In the genomic region with DNA sequence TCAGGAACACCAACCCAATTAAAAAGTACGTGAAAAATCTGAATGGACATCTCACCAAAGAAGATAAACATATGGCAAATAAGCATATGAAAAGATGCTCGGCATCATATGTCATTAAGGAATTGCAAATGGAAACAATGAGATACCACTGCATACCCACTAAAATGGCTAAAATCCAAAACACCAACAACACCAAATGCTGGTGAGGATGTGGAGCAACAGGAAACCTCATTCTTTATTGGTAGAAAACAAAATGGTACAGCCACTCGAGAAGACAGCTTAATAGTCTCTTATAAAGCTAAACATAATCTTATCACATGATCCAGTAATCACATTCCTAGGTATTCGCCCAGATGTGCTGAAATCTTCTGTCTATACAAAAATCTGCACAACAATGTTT, we compare ENCODE assay signal across 23 cellular contexts. TPM values are rescaled to one million over a fixed set of nuclear protein-coding genes. Genes with fewer than 3 reads are reported as not detected.
DNase-seq lines count a peak whose midpoint lies in the region; ATAC-seq, FAIRE-seq and TF ChIP-seq lines count a peak whose summit lies in the region.
"Had no signal": no experiment of that assay in that cellular context is flagged by ENCODE, and none has a peak within 500 bp of the region (broad histone marks: within the 10 kb centered on the region; RNA-seq: fewer than 3 reads in every experiment).

No MANE protein-coding gene starts in this region.

- H3K9me3 ChIP-seq in GM12878 (replicated peaks; ENCODE audit: control insufficient read depth, insufficient read depth, low read length) (no peaks in the 10 kb centered on the region), H1 (ENCODE audit: insufficient read depth in 2 of 2, low read depth in 1 of 2, low read length in 1 of 2) (no peaks in the 10 kb centered on the region; a peak in 1 of 4 replicates), neuronal stem cell (replicated peaks in 1 of 2; ENCODE audit: control insufficient read depth in 2 of 2, insufficient read depth in 1 of 2, low read depth in 1 of 2, low read length in 2 of 2) (peaks cover 0 to 10% of the 10 kb centered on the region in 2 donors)
- H3K9me3 ChIP-seq: BE2C had no signal

- ATAC-seq in GM12878, result no peak

- H3K14ac ChIP-seq in H1 (ENCODE audit: insufficient read length) (no peak overlapping the region), neuronal stem cell (ENCODE audit: low read length) (no peak overlapping the region)

- H2AK5ac ChIP-seq in H1 (ENCODE audit: low read depth, low read length), result no peak overlapping the region
- no peak overlapping the region for H2AK5ac ChIP-seq in neuronal stem cell (ENCODE audit: low read depth, low read length)

- whole genome bisulfite sequencing in GM12878 (ENCODE audit: insufficient coverage, insufficient replicate concordance, low lambda C conversion rate, missing lambda C conversion rate), result 95% methylated on average over 4 of the region's 4 CpGs
- 93% methylated on average over 4 of the region's 4 CpGs; no CpG with 5 or more reads in 1 of the 2 experiments for WGBS in H1 (ENCODE audit: extremely low coverage in 1 of 2, insufficient coverage in 1 of 2, insufficient read length in 1 of 2, insufficient replicate concordance in 2 of 2, low coverage in 1 of 2, low lambda C conversion rate in 2 of 2, missing lambda C conversion rate in 1 of 2), 2 experiments
- no CpG with 5 or more reads among the region's 4 CpGs for WGBS in neuronal stem cell (ENCODE audit: extremely low coverage in 2 of 2, insufficient read length in 2 of 2, insufficient replicate concordance in 1 of 2), 2 donors

- no peak overlapping the region for H4K91ac ChIP-seq in H1 (replicated peaks; ENCODE audit: insufficient read length, low read length)
- H4K91ac ChIP-seq in neuronal stem cell (ENCODE audit: low read depth, low read length, poor library complexity), result no peak overlapping the region

- TF ChIP-seq EP300 in GM12878 (IDR thresholded peaks at IDR 0.05; ENCODE audit: borderline replicate concordance in 1 of 2, control insufficient read depth in 1 of 2, low read depth in 2 of 2, low read length in 2 of 2), result no peak
- no peak for TF ChIP-seq EP300 in H1 (IDR thresholded peaks at IDR 0.05; ENCODE audit: borderline replicate concordance in 1 of 2, low read depth in 2 of 2, low read length in 2 of 2)

- FAIRE-seq in GM12878 (lab: Jason Lieb, UNC) (no peak), H1 (lab: Jason Lieb, UNC) (peak; percentile 45)
- FAIRE-seq: A204.1, GM12891, GM19239 had no signal

- no peak overlapping the region for H4K5ac ChIP-seq in H1 (ENCODE audit: insufficient read length, low read depth, low read length)

- RAD21 ChIA-PET in GM12878 (lab: Charles Lee; ENCODE audit: unreplicated experiment), result interaction anchor here (0.6 to 2.0 kb wide), 2 partner anchors 13 to 902 kb away, joined by 3 to 5 read pairs; a partner anchor contains a TSS

- POLR2A ChIA-PET in GM12878 (lab: Charles Lee), result interaction anchor here (0.9 kb wide), 1 partner anchor 15 kb away, joined by 3 read pairs; no protein-coding TSS in a partner anchor
- POLR2A ChIA-PET in H1 (lab: Charles Lee; ENCODE audit: partially characterized antibody), result no interaction called here

- BruUV-seq in GM12878 (replicated peaks; lab: Mats Ljungman, UMichigan), result no TSS peak

- H3K27me3 ChIP-seq in GM12878 (replicated peaks in 1 of 2; ENCODE audit: control insufficient read depth in 2 of 2, insufficient read depth in 2 of 2, low read length in 1 of 2) (no peaks in the 10 kb centered on the region), H1 (replicated peaks in 1 of 4; ENCODE audit: control insufficient read depth in 3 of 4, extremely low read depth in 1 of 4, insufficient read depth in 3 of 4, low read length in 3 of 4) (no peaks in the 10 kb centered on the region), neuronal stem cell (ENCODE audit: control insufficient read depth in 3 of 3, insufficient read depth in 3 of 3, low read depth in 1 of 3, low read length in 3 of 3) (no peaks in the 10 kb centered on the region)
- H3K27me3 ChIP-seq: BE2C, BLaER1 had no signal

- TF ChIP-seq CTCF in GM12878 (IDR thresholded peaks at IDR 0.05 in 2 of 3, conservative IDR thresholded peaks at IDR 0.05 in 1 of 3; ENCODE audit: control insufficient read depth in 2 of 3, extremely low read depth in 1 of 3, insufficient read depth in 1 of 3, low read depth in 3 of 3, low read length in 3 of 3), result no peak
- no peak for TF ChIP-seq CTCF in H1 (IDR thresholded peaks at IDR 0.05; ENCODE audit: control extremely low read depth in 1 of 3, insufficient read depth in 1 of 3, low read depth in 1 of 3, low read length in 3 of 3)

- DNase-seq in GM12878 (ENCODE audit: low read depth, low spot score) (no peak), H1 (ENCODE audit: low read depth in 1 of 2, low spot score in 2 of 2) (no peak), neuronal stem cell (ENCODE audit: low spot score) (no peak), NCI-H1048 (lab: John Stamatoyannopoulos, UW) (no peak), NCI-H2107 (lab: John Stamatoyannopoulos, UW) (no peak)
- DNase-seq: 8988T; ACHN; BE2C; CD4-positive, alpha-beta memory T cell; CD4-positive, CD25-positive, alpha-beta regulatory T cell; CD8-positive, alpha-beta memory T cell; COR-L47; DMS 273 treated with DMSO at 0.1 percent for 48 hours; DMS153; DMS53; DMS79; DND-41; EL; GDM1 had no signal

- H3K36me3 ChIP-seq in GM12878 (ENCODE audit: control insufficient read depth in 2 of 2, insufficient read depth in 2 of 2, low read length in 1 of 2) (no peaks in the 10 kb centered on the region), H1 (ENCODE audit: control insufficient read depth in 2 of 4, insufficient read depth in 4 of 4, low read length in 3 of 4) (no peaks in the 10 kb centered on the region; a peak in 1 of 8 replicates), neuronal stem cell (replicated peaks in 1 of 2; ENCODE audit: control insufficient read depth in 2 of 2, insufficient read depth in 2 of 2, low read length in 2 of 2) (no peaks in the 10 kb centered on the region)
- H3K36me3 ChIP-seq: BE2C had no signal

- H3K23me2 ChIP-seq in H1 (ENCODE audit: low read depth, low read length), result no peaks in the 10 kb centered on the region

- no peak for TF ChIP-seq POLR2A in GM12878 (IDR thresholded peaks at IDR 0.05; ENCODE audit: low read depth, low read length)
- no peak for TF ChIP-seq POLR2A in H1 (IDR thresholded peaks at IDR 0.05; ENCODE audit: control extremely low read depth in 1 of 2, low read depth in 2 of 2, low read length in 2 of 2)

- TF ChIP-seq RAD21 in GM12878 (IDR thresholded peaks at IDR 0.05; ENCODE audit: insufficient read depth, low read depth, low read length), result no peak
- no peak for TF ChIP-seq RAD21 in H1 (IDR thresholded peaks at IDR 0.05 in 1 of 2, conservative IDR thresholded peaks at IDR 0.05 in 1 of 2; ENCODE audit: low read depth in 2 of 2, low read length in 2 of 2)

- H3K23ac ChIP-seq in H1 (ENCODE audit: insufficient read length) (no peak overlapping the region), neuronal stem cell (ENCODE audit: low read depth, low read length, poor library complexity) (no peak overlapping the region)

- H3K4me2 ChIP-seq in GM12878 (ENCODE audit: control insufficient read depth, insufficient read depth), result no peak overlapping the region
- H3K4me2 ChIP-seq in H1 (ENCODE audit: insufficient read depth in 1 of 2, low read depth in 2 of 2, low read length in 2 of 2), result no peak overlapping the region
- H3K4me2 ChIP-seq in neuronal stem cell (ENCODE audit: insufficient read depth, low read length, poor library complexity, severe bottlenecking), result no peak overlapping the region
- H3K4me2 ChIP-seq: BLaER1 had no signal

- H3K9ac ChIP-seq in GM12878 (ENCODE audit: control insufficient read depth, insufficient read depth, low read length) (no peak overlapping the region), H1 (replicated peaks in 1 of 4; ENCODE audit: extremely low read depth in 1 of 4, low read depth in 3 of 4, low read length in 3 of 4) (no peak overlapping the region), neuronal stem cell (ENCODE audit: low read depth, low read length, poor library complexity) (no peak overlapping the region)
- H3K9ac ChIP-seq: BLaER1 had no signal

- H3K4me3 ChIP-seq in GM12878, result no peak overlapping the region
- H3K4me3 ChIP-seq in H1 (ENCODE audit: extremely low read depth in 1 of 4, insufficient read depth in 2 of 4, low read depth in 3 of 4, low read length in 4 of 4), result no peak overlapping the region
- no peak overlapping the region for H3K4me3 ChIP-seq in neuronal stem cell (ENCODE audit: low read length in 2 of 2)
- H3K4me3 ChIP-seq: BLaER1 had no signal

- no peak overlapping the region for H2BK5ac ChIP-seq in H1 (ENCODE audit: low read depth, low read length)
- H2BK5ac ChIP-seq in neuronal stem cell (ENCODE audit: low read length), result no peak overlapping the region

- H3K4ac ChIP-seq in H1 (replicated peaks; ENCODE audit: insufficient read length, low read depth, low read length) (no peak overlapping the region), neuronal stem cell (ENCODE audit: low read length) (no peak overlapping the region)

- H4K8ac ChIP-seq in H1 (ENCODE audit: extremely low read depth, insufficient read depth, low read length) (no peak overlapping the region), neuronal stem cell (ENCODE audit: low read depth, low read length) (no peak overlapping the region)

- H2BK12ac ChIP-seq in H1 (ENCODE audit: low read depth, low read length) (no peak overlapping the region), neuronal stem cell (ENCODE audit: low read length) (no peak overlapping the region)

- H3K27ac ChIP-seq in GM12878 (ENCODE audit: control insufficient read depth, insufficient read depth) (no peak overlapping the region), H1 (ENCODE audit: low read depth, low read length) (no peak overlapping the region), neuronal stem cell (replicated peaks; ENCODE audit: low read length) (no peak overlapping the region)
- H3K27ac ChIP-seq: BLaER1 had no signal

- no peaks in the 10 kb centered on the region for H4K20me1 ChIP-seq in GM12878 (ENCODE audit: control insufficient read depth, insufficient read depth)
- no peaks in the 10 kb centered on the region for H4K20me1 ChIP-seq in H1 (replicated peaks in 1 of 2; ENCODE audit: control insufficient read depth in 1 of 2, insufficient read depth in 2 of 2, low read length in 2 of 2)
- H4K20me1 ChIP-seq: BLaER1 had no signal

- no peak overlapping the region for H2BK15ac ChIP-seq in H1 (ENCODE audit: low read length)
- H2BK15ac ChIP-seq in neuronal stem cell (ENCODE audit: low read length), result no peak overlapping the region

- no peak overlapping the region for H2BK20ac ChIP-seq in H1 (ENCODE audit: low read length)

- CTCF ChIA-PET in GM12878 (lab: Yijun Ruan, JAX), result interaction anchor here (0.7 to 3.2 kb wide), 5 partner anchors 8 to 26 kb away, joined by 3 to 16 read pairs (median 4); no protein-coding TSS in a partner anchor
- CTCF ChIA-PET in H1 (lab: Charles Lee; ENCODE audit: partially characterized antibody), result interaction anchor here (1.3 to 2.7 kb wide), 2 partner anchors 10 to 26 kb away, joined by 5 to 11 read pairs; no protein-coding TSS in a partner anchor

- H3K4me1 ChIP-seq in GM12878 (ENCODE audit: control insufficient read depth, insufficient read depth, low read length) (peaks cover 6% of the 10 kb centered on the region), H1 (replicated peaks in 1 of 4; ENCODE audit: control insufficient read depth in 3 of 4, insufficient read depth in 4 of 4, low read length in 3 of 4) (no peaks in the 10 kb centered on the region), neuronal stem cell (ENCODE audit: control insufficient read depth in 2 of 2, insufficient read depth in 1 of 2, low read depth in 1 of 2, low read length in 2 of 2) (no peaks in the 10 kb centered on the region)
- H3K4me1 ChIP-seq: BE2C, BLaER1 had no signal

- in situ Hi-C loops in GM12878 (cut with MboI), result loop anchor here (10.0 to 25.0 kb wide), 2 partner anchors 899 to 1858 kb away; a partner anchor contains a TSS

- no peaks in the 10 kb centered on the region; the same call in 1 of the 2 replicates for H3K79me1 ChIP-seq in H1 (ENCODE audit: low read depth, low read length)
- H3K79me1 ChIP-seq in neuronal stem cell (ENCODE audit: low read depth, low read length), result no peaks in the 10 kb centered on the region

- no peak overlapping the region for H2AFZ ChIP-seq in GM12878 (ENCODE audit: control insufficient read depth, low read depth, low read length)
- H2AFZ ChIP-seq in H1 (ENCODE audit: low read length), result no peak overlapping the region
- H2AFZ ChIP-seq in neuronal stem cell (ENCODE audit: low read length), result no peak overlapping the region

- intact Hi-C loops in GM12878 (cut with micrococcal nuclease; ENCODE audit: unreplicated experiment), result loop anchor here (10.0 kb wide), 1 partner anchor 899 kb away; no protein-coding TSS in a partner anchor

- no peak overlapping the region for H3K18ac ChIP-seq in H1 (ENCODE audit: extremely low read depth, low read length)
- H3K18ac ChIP-seq in neuronal stem cell (ENCODE audit: low read length), result no peak overlapping the region

- H3K56ac ChIP-seq in H1 (replicated peaks; ENCODE audit: insufficient read length, low read depth, low read length), result no peak overlapping the region

- SMC1A ChIA-PET in GM12878 (lab: Charles Lee; ENCODE audit: uncharacterized antibody, unreplicated experiment), result interaction anchor here (1.2 to 2.4 kb wide), 5 partner anchors 8 to 367 kb away, joined by 3 to 11 read pairs (median 4); a partner anchor contains a TSS

- H3K79me2 ChIP-seq in GM12878 (ENCODE audit: control insufficient read depth, insufficient read depth, low read length) (peaks cover 10% of the 10 kb centered on the region), H1 (ENCODE audit: control insufficient read depth in 1 of 2, insufficient read depth in 2 of 2, low read length in 2 of 2) (peaks cover 0 to 51% of the 10 kb centered on the region in 2 experiments; a peak in 3 of 4 replicates)

- no peak overlapping the region for H2BK120ac ChIP-seq in H1 (replicated peaks; ENCODE audit: low read depth, low read length)
- H2BK120ac ChIP-seq in neuronal stem cell (ENCODE audit: low read depth, low read length), result no peak overlapping the region

RNA-seq across cellular contexts. Expression of a gene that starts 13.1 kb away (rescaled TPM):
- total RNA-seq in GM12878 (2013; cell fraction: nucleolus; rRNA removed), result 18.1 and 22.4 TPM in 2 replicates
- total RNA-seq in GM12878 (2014; rRNA removed), result 49.2 and 58.1 TPM in 2 replicates
- total RNA-seq in GM12878 (2014; rRNA removed; fragmentation: Illumina TruSeq; extraction: Trizol), result 56.1 and 62.5 TPM in 2 replicates
- 51.4 and 54.2 TPM in 2 replicates for total RNA-seq in GM12878 (2021)
- polyA plus RNA-seq in GM12878 (2011; ENCODE audit: low read depth), result 11.1 TPM
- 79.5 and 81.9 TPM in 2 replicates for polyA plus RNA-seq in GM12878 (2011; rRNA removed)
- polyA plus RNA-seq in GM12878 (2011; cell fraction: cytosol; rRNA removed), result 78.0 and 82.3 TPM in 2 replicates
- polyA plus RNA-seq in GM12878 (2011; cell fraction: nucleus; rRNA removed), result 26.6 and 31.5 TPM in 2 replicates
- polyA plus RNA-seq in GM12878 (2012), result 19.5 and 22.2 TPM in 2 replicates
- polyA plus RNA-seq in GM12878 (2014; fragmentation: Illumina TruSeq; extraction: Trizol), result 117 and 139 TPM in 2 replicates
- polyA plus RNA-seq in GM12878 (2014; fragmentation: Nextera tagmentation; extraction: Ambion mirVana), result 100 to 1,000 TPM in 1 of 2 experiments, 10 to 100 TPM in 1; 80.7 to 139 TPM
- 67.6 and 78.1 TPM in 2 replicates for polyA plus RNA-seq in GM12878 (2014; rRNA removed)
- 100 to 1,000 TPM; 105 to 108 TPM for polyA plus RNA-seq in GM12878 (2016; fragmentation: Nextera tagmentation; extraction: Ambion mirVana)
- polyA minus RNA-seq in GM12878 (2011; rRNA and poly(A)+ RNA removed), result 42.9 and 53.7 TPM in 2 replicates
- polyA minus RNA-seq in GM12878 (2011; cell fraction: cytosol; rRNA and poly(A)+ RNA removed), result 14.8 and 25.7 TPM in 2 replicates
- polyA minus RNA-seq in GM12878 (2011; cell fraction: nucleus; rRNA and poly(A)+ RNA removed), result 8.6 and 13.8 TPM in 2 replicates
- 62.5 and 68.2 TPM in 2 replicates for total RNA-seq in H1 (2021; fragmentation: NEBNext Ultra II Directional; extraction: Animal tissue kit (Norgen Biotek cat#: 25700))
- polyA plus RNA-seq in H1 (2011; rRNA removed), result 36.1 and 50.0 TPM in 2 replicates
- 55.2 TPM for polyA plus RNA-seq in H1 (2011; cell fraction: cytosol; rRNA removed)
- 60.2 TPM for polyA plus RNA-seq in H1 (2011; cell fraction: nucleus; rRNA removed)
- 45.1 to 51.3 TPM (median 48.4 TPM) in 4 replicates for polyA plus RNA-seq in H1 (2012, experiment 1 of 2)
- polyA plus RNA-seq in H1 (2012, experiment 2 of 2), result 29.3 TPM
- polyA plus RNA-seq in H1 (2013, experiment 1 of 2), result 74.4 TPM
- polyA plus RNA-seq in H1 (2013, experiment 2 of 2), result 73.2 TPM
- 50.4 and 62.6 TPM in 2 replicates for polyA minus RNA-seq in H1 (2011; rRNA and poly(A)+ RNA removed)
- 26.8 TPM for polyA minus RNA-seq in H1 (2011; cell fraction: cytosol; rRNA and poly(A)+ RNA removed)
- 61.5 TPM for polyA minus RNA-seq in H1 (2011; cell fraction: nucleus; rRNA and poly(A)+ RNA removed)
- 36.1 TPM for polyA plus RNA-seq in neuronal stem cell (2013, experiment 1 of 2)
- polyA plus RNA-seq in neuronal stem cell (2013, experiment 2 of 2), result 36.0 TPM
